8 cellular contexts compared by ENCODE assay signal in genomic region chr12:8949525-8950286, GRCh38. TPM values are rescaled to one million over a fixed set of nuclear protein-coding genes. Genes with fewer than 3 reads are reported as not detected.
A peak's percentile ranks its signal among the peaks of the same experiment; 100 is the strongest.
DNase-seq lines count a peak whose midpoint lies in the region; ATAC-seq and TF ChIP-seq lines count a peak whose summit lies in the region.

M6PR (minus strand) TSS chr12:8949645; CDS start chr12:8946404, 3,241 bp downstream.

- CTCF ChIA-PET in Panc1 (lab: Charles Lee): interaction anchor here (0.9 to 1.4 kb wide), 2 partner anchors 89 to 100 kb away, joined by 5 to 6 read pairs; no protein-coding TSS in a partner anchor

- H3K36me3 Mint-ChIP-seq in activated T-cell treated with anti-CD3 and anti-CD28 coated beads, Interleukin-2, amount 50 U/mL, for 4 hours (ENCODE audit: insufficient read depth): peaks cover 13% of the 10 kb centered on the region

- peak within 1 kb of the TSS; percentile 77 for H3K4me2 ChIP-seq in DND-41 (ENCODE audit: insufficient read depth, low read length)
- H3K4me2 ChIP-seq in KMS-11: peak within 1 kb of the TSS; percentile 91

- peak within 1 kb of the TSS; percentile 84 to 86 for H3K4me3 ChIP-seq in DND-41 (ENCODE audit: low read depth in 1 of 2, low read length in 2 of 2)
- no peak within 1 kb of the TSS for H3K4me3 ChIP-seq in KMS-11 (IDR thresholded peaks at IDR 0.05; ENCODE audit: insufficient read depth, low read depth, low read length)
- H3K4me3 ChIP-seq in Panc1 (ENCODE audit: low read depth in 2 of 2, low read length in 2 of 2): peak within 1 kb of the TSS; percentile 99 to 100
- peak within 1 kb of the TSS; percentile 76 to 80 for H3K4me3 ChIP-seq in esophagus (ENCODE audit: low read depth in 1 of 2, low read length in 2 of 2)
- peak within 1 kb of the TSS; percentile 93 for H3K4me3 ChIP-seq in mucosa of stomach (ENCODE audit: low read length)

- H3K4me1 ChIP-seq in DND-41 (ENCODE audit: insufficient read depth, low read length): peaks cover 34% of the 10 kb centered on the region
- peaks cover 32% of the 10 kb centered on the region for H3K4me1 ChIP-seq in KMS-11 (ENCODE audit: low read depth, poor library complexity, severe bottlenecking)
- peaks cover 9% of the 10 kb centered on the region for H3K4me1 ChIP-seq in Panc1 (ENCODE audit: control insufficient read depth, insufficient read depth, low read length)
- H3K4me1 ChIP-seq in esophagus (ENCODE audit: control insufficient read depth in 2 of 2, insufficient read depth in 2 of 2, low read length in 1 of 2): no peaks in the 10 kb centered on the region
- no peaks in the 10 kb centered on the region for H3K4me1 ChIP-seq in mucosa of stomach (ENCODE audit: control insufficient read depth, insufficient read depth, low read length)

- 0% methylated on average over 58 of the region's 58 CpGs for WGBS in esophagus, 2 donors

- TF ChIP-seq CTCF in DND-41 (IDR thresholded peaks at IDR 0.05; ENCODE audit: borderline replicate concordance, extremely low read depth, low read length, poor library complexity, severe bottlenecking): peak; percentile 78
- no peak; the same call in 1 of the 2 replicates for TF ChIP-seq CTCF in KMS-11 (conservative IDR thresholded peaks at IDR 0.05; ENCODE audit: low read depth, low read length)
- TF ChIP-seq CTCF in Panc1 (IDR thresholded peaks at IDR 0.05): peak; percentile 71

- in situ Hi-C loops in Panc1 (cut with HindIII; ENCODE audit: low pct_unique_long_range_greater_than_20kb, low sequenced_read_pairs): no loop called here

- no TSS peak for BruUV-seq in Panc1 (replicated peaks; lab: Mats Ljungman, UMichigan)

- peaks cover 18% of the 10 kb centered on the region; the same call in 1 of the 2 replicates for H4K20me1 ChIP-seq in DND-41 (ENCODE audit: insufficient read depth, low read length)
- H4K20me1 ChIP-seq in KMS-11 (ENCODE audit: insufficient read depth): peaks cover 5% of the 10 kb centered on the region; the same call in 1 of the 2 replicates

- peaks cover 63% of the 10 kb centered on the region for H3K79me2 ChIP-seq in DND-41 (ENCODE audit: insufficient read depth, low read length)
- H3K79me2 ChIP-seq in KMS-11 (ENCODE audit: insufficient read depth, low read depth): peaks cover 46% of the 10 kb centered on the region

- DNase-seq in DND-41: peak; percentile 95
- peak; percentile 79 for DNase-seq in Panc1 (ENCODE audit: low read depth, low spot score)
- peak; percentile 83 for DNase-seq in activated T-cell treated with anti-CD3 and anti-CD28 coated beads, Interleukin-2, amount 50 U/mL, for 4 hours
- DNase-seq in stimulated activated CD8-positive, alpha-beta memory T cell treated with anti-CD3 and anti-CD28 coated beads, Interleukin-7, amount 100 ng/mL, for 1 hour (ENCODE audit: low read depth in 2 of 2): peak; percentile 69 to 74

- H3K27ac ChIP-seq in DND-41 (ENCODE audit: low read length) (peak within 1 kb of the TSS; percentile 88), KMS-11 (peak within 1 kb of the TSS; percentile 89), Panc1 (ENCODE audit: low read length) (peak within 1 kb of the TSS; percentile 96), esophagus (ENCODE audit: low read depth in 2 of 2, low read length in 1 of 2) (peak within 1 kb of the TSS; percentile 99)

- H2AFZ ChIP-seq in DND-41 (ENCODE audit: low read depth, low read length) (peak within 1 kb of the TSS; percentile 93), KMS-11 (ENCODE audit: low read depth) (peak within 1 kb of the TSS; percentile 74)

- H3K9ac ChIP-seq in DND-41 (ENCODE audit: low read depth, low read length): peak within 1 kb of the TSS; percentile 67
- peak within 1 kb of the TSS; percentile 72 for H3K9ac ChIP-seq in KMS-11
- H3K9ac ChIP-seq in mucosa of stomach (ENCODE audit: low read length): peak within 1 kb of the TSS; percentile 92

- peaks cover 37% of the 10 kb centered on the region for H3K36me3 ChIP-seq in DND-41 (ENCODE audit: insufficient read depth, low read length)
- H3K36me3 ChIP-seq in KMS-11 (ENCODE audit: insufficient read depth): no peaks in the 10 kb centered on the region
- peaks cover 7% of the 10 kb centered on the region; the same call in 1 of the 2 replicates for H3K36me3 ChIP-seq in Panc1 (ENCODE audit: control insufficient read depth, insufficient read depth, low read length)
- H3K36me3 ChIP-seq in esophagus (ENCODE audit: control insufficient read depth in 2 of 2, insufficient read depth in 2 of 2, low read length in 1 of 2): peaks cover 3 to 5% of the 10 kb centered on the region in 2 donors
- H3K36me3 ChIP-seq in mucosa of stomach (ENCODE audit: control insufficient read depth, insufficient read depth, low read length): no peaks in the 10 kb centered on the region

- peak within 1 kb of the TSS; percentile 96 for H3K4me3 Mint-ChIP-seq in activated T-cell treated with anti-CD3 and anti-CD28 coated beads, Interleukin-2, amount 50 U/mL, for 4 hours

- H3K4me1 Mint-ChIP-seq in activated T-cell treated with anti-CD3 and anti-CD28 coated beads, Interleukin-2, amount 50 U/mL, for 4 hours (ENCODE audit: low read depth): peaks cover 64% of the 10 kb centered on the region

- H3K9me3 ChIP-seq in DND-41 (ENCODE audit: insufficient read depth, low read length, severe bottlenecking): peaks cover 15% of the 10 kb centered on the region
- no peaks in the 10 kb centered on the region for H3K9me3 ChIP-seq in Panc1 (ENCODE audit: control insufficient read depth, insufficient read depth, low read depth, low read length)
- H3K9me3 ChIP-seq in esophagus (ENCODE audit: control insufficient read depth in 2 of 2, insufficient read depth in 1 of 2, low read depth in 1 of 2, low read length in 1 of 2): no peaks in the 10 kb centered on the region
- H3K9me3 ChIP-seq in mucosa of stomach (ENCODE audit: control insufficient read depth, low read length): no peaks in the 10 kb centered on the region

- H3K27me3 ChIP-seq in DND-41 (ENCODE audit: insufficient read depth, low read length, poor library complexity) (no peaks in the 10 kb centered on the region), KMS-11 (ENCODE audit: insufficient read depth, low read depth) (no peaks in the 10 kb centered on the region), Panc1 (ENCODE audit: control insufficient read depth, insufficient read depth, low read length) (no peaks in the 10 kb centered on the region), esophagus (ENCODE audit: control insufficient read depth in 1 of 2, insufficient read depth in 2 of 2, low read length in 2 of 2) (no peaks in the 10 kb centered on the region), mucosa of stomach (ENCODE audit: control insufficient read depth, insufficient read depth, low read length) (no peaks in the 10 kb centered on the region)

- ATAC-seq in DND-41 (ENCODE audit: insufficient read depth, low read depth): peak; percentile 87
- peak; percentile 79 for ATAC-seq in GM21737 (IDR thresholded peaks at IDR 0.05; ENCODE audit: unreplicated experiment)
- peak; percentile 97 for ATAC-seq in Panc1
- peak; percentile 86 to 90 for ATAC-seq in activated T-cell treated with anti-CD3 and anti-CD28 coated beads, Interleukin-2, amount 50 U/mL, for 4 hours

- intact Hi-C loops in Panc1 (cut with micrococcal nuclease; ENCODE audit: unreplicated experiment): loop anchor here (2.0 kb wide), 1 partner anchor 89 kb away; no protein-coding TSS in a partner anchor

- POLR2A ChIA-PET in Panc1 (lab: Charles Lee): interaction anchor here (0.5 to 1.2 kb wide), 4 partner anchors 36 to 273 kb away, joined by 3 to 4 read pairs (median 3); no protein-coding TSS in a partner anchor

- peaks cover 5% of the 10 kb centered on the region for H3K9me3 Mint-ChIP-seq in activated T-cell treated with anti-CD3 and anti-CD28 coated beads, Interleukin-2, amount 50 U/mL, for 4 hours

- no peaks in the 10 kb centered on the region for H3K27me3 Mint-ChIP-seq in activated T-cell treated with anti-CD3 and anti-CD28 coated beads, Interleukin-2, amount 50 U/mL, for 4 hours (ENCODE audit: low read depth)

RNA-seq across cellular contexts. Expression of gene M6PR, which starts in this region (rescaled TPM):
- total RNA-seq in Panc1 (2021; ENCODE audit: unreplicated experiment): 161 TPM
- 214 TPM for polyA plus RNA-seq in Panc1 (2012; ENCODE audit: insufficient read length)
- total RNA-seq in activated T-cell treated with anti-CD3 and anti-CD28 coated beads, Interleukin-2, amount 50 U/mL, for 4 hours: 100 to 1,000 TPM; 192 to 217 (median 203) TPM
- polyA plus RNA-seq in esophagus: 10 to 100 TPM; 28.5 to 45.9 TPM
